Comparison of ENCODE assay signal across 18 cellular contexts in genomic region chr1:24373044-24373443, GRCh38. TPM values are rescaled to one million over a fixed set of nuclear protein-coding genes. Genes with fewer than 3 reads are reported as not detected.
DNase-seq lines count a peak whose midpoint lies in the region; ATAC-seq and TF ChIP-seq lines count a peak whose summit lies in the region.
"Had no signal": no experiment of that assay in that cellular context is flagged by ENCODE, and none has a peak within 500 bp of the region (broad histone marks: within the 10 kb centered on the region; RNA-seq: fewer than 3 reads in every experiment).

No MANE protein-coding gene starts in this region.

- H3K36me3 Mint-ChIP-seq in memory B cell: peaks cover 4% of the 10 kb centered on the region
- H3K36me3 Mint-ChIP-seq: brain had no signal

- TF ChIP-seq CTCF in GM10248 (IDR thresholded peaks at IDR 0.05; ENCODE audit: control extremely low read depth, extremely low read depth, low read depth, missing control alignments) (no peak), OCI-LY3 (IDR thresholded peaks at IDR 0.05; ENCODE audit: low read depth, low read length) (no peak), prostate gland (IDR thresholded peaks at IDR 0.05) (no peak), tibial nerve (IDR thresholded peaks at IDR 0.05) (no peak)

- no peaks in the 10 kb centered on the region for H4K20me1 ChIP-seq in OCI-LY3 (ENCODE audit: insufficient read depth, low read length)

- no peak for TF ChIP-seq POLR2A in prostate gland (IDR thresholded peaks at IDR 0.05)
- no peak for TF ChIP-seq POLR2A in tibial nerve (IDR thresholded peaks at IDR 0.05)

- H3K27ac ChIP-seq in OCI-LY3 (ENCODE audit: low read length): 0 out of 2 replicates have a peak overlapping the region, but pooled peaks have one; percentile 21
- H3K27ac ChIP-seq in prostate gland: no peak overlapping the region
- no peak overlapping the region for H3K27ac ChIP-seq in tibial nerve

- peak overlapping the region; percentile 46; the same call in 1 of the 2 replicates for H2AFZ ChIP-seq in OCI-LY3 (ENCODE audit: low read depth, low read length)
- H2AFZ ChIP-seq: PC-9 had no signal

- POLR2A ChIA-PET in GM10248 (lab: Yijun Ruan, JAX): no interaction called here

- intact Hi-C loops in prostate gland (cut with DNase I): no loop called here

- H3K9me3 ChIP-seq in OCI-LY3 (ENCODE audit: insufficient read depth, low read length): no peaks in the 10 kb centered on the region
- H3K9me3 ChIP-seq in prostate gland: no peaks in the 10 kb centered on the region
- no peaks in the 10 kb centered on the region for H3K9me3 ChIP-seq in tibial nerve

- DNase-seq in GM10248 (ENCODE audit: extremely low spot score) (peak; percentile 68), memory B cell (ENCODE audit: low spot score in 2 of 2) (peak; percentile 46 to 49), prostate gland (ENCODE audit: low spot score) (no peak), SKM-1 (lab: John Stamatoyannopoulos, UW; ENCODE audit: unreplicated experiment) (no peak), tibial nerve (ENCODE audit: low spot score in 2 of 2) (no peak)
- DNase-seq: activated naive CD4-positive, alpha-beta T cell; CD4-positive, alpha-beta T cell; GOT3; kidney; PC-9; stimulated activated CD4-positive, alpha-beta T cell treated with anti-CD3 and anti-CD28 coated beads, Interleukin-4, amount 100 ng/mL, for 24 hours; stimulated activated naive CD4-positive, alpha-beta T cell treated with Interleukin-2 at 50 U/mL for 16 hours; T-cell had no signal

- TF ChIP-seq EP300 in tibial nerve (IDR thresholded peaks at IDR 0.05): no peak

- H3K27ac Mint-ChIP-seq in memory B cell: peak overlapping the region; percentile 88
- H3K27ac Mint-ChIP-seq: brain; CD4-positive, alpha-beta T cell; T-cell had no signal

- H3K4me3 ChIP-seq in OCI-LY3 (ENCODE audit: low read length) (no peak overlapping the region), prostate gland (no peak overlapping the region), tibial nerve (no peak overlapping the region)
- H3K4me3 ChIP-seq: PC-9 had no signal

- no peak overlapping the region; the same call in 1 of the 2 replicates for H3K9ac ChIP-seq in OCI-LY3 (ENCODE audit: low read length)

- 67% methylated on average over 7 of the region's 7 CpGs for WGBS in prostate gland
- 86% methylated on average over 7 of the region's 7 CpGs for WGBS in tibial nerve, 2 donors

- no peaks in the 10 kb centered on the region for H3K27me3 ChIP-seq in OCI-LY3 (ENCODE audit: low read depth, low read length)
- no peaks in the 10 kb centered on the region for H3K27me3 ChIP-seq in prostate gland (replicated peaks; ENCODE audit: insufficient read depth)
- H3K27me3 ChIP-seq in tibial nerve: no peaks in the 10 kb centered on the region

- H3K4me1 Mint-ChIP-seq in memory B cell: peaks cover 16% of the 10 kb centered on the region
- H3K4me1 Mint-ChIP-seq: T-cell had no signal

- H3K4me1 ChIP-seq in OCI-LY3 (ENCODE audit: low read length): peaks cover 17% of the 10 kb centered on the region
- H3K4me1 ChIP-seq in prostate gland (replicated peaks): no peaks in the 10 kb centered on the region
- H3K4me1 ChIP-seq in tibial nerve: peaks cover 0 to 3% (median 0%) of the 10 kb centered on the region in 4 donors

- CTCF ChIA-PET in GM10248 (lab: Yijun Ruan, JAX): interaction anchor here (0.8 to 3.9 kb wide), 10 partner anchors 9 to 223 kb away, joined by 3 to 23 read pairs (median 6); partner anchors contain the start of gene NIPAL3

- ATAC-seq in GM18868 (IDR thresholded peaks at IDR 0.05; ENCODE audit: unreplicated experiment): peak; percentile 67
- peak; percentile 97 for ATAC-seq in memory B cell (ENCODE audit: low read depth)
- ATAC-seq in HG03039 (IDR thresholded peaks at IDR 0.05; ENCODE audit: unreplicated experiment): no peak

- H3K79me2 ChIP-seq in OCI-LY3 (ENCODE audit: low read length): no peaks in the 10 kb centered on the region

- H3K4me3 Mint-ChIP-seq in memory B cell: no peak overlapping the region
- H3K4me3 Mint-ChIP-seq: brain; CD4-positive, alpha-beta T cell; T-cell had no signal

- no peaks in the 10 kb centered on the region for H3K27me3 Mint-ChIP-seq in memory B cell
- H3K27me3 Mint-ChIP-seq: CD4-positive, alpha-beta T cell; T-cell had no signal

- H3K36me3 ChIP-seq in OCI-LY3 (replicated peaks; ENCODE audit: low read depth, low read length) (no peaks in the 10 kb centered on the region), prostate gland (no peaks in the 10 kb centered on the region), tibial nerve (peaks cover 0 to 40% (median 0%) of the 10 kb centered on the region in 3 donors)

- no peaks in the 10 kb centered on the region for H3K9me3 Mint-ChIP-seq in memory B cell
- H3K9me3 Mint-ChIP-seq: brain; CD4-positive, alpha-beta T cell; T-cell had no signal

- peak overlapping the region; percentile 46 for H3K4me2 ChIP-seq in OCI-LY3 (ENCODE audit: low read length)
- H3K4me2 ChIP-seq: PC-9 had no signal

RNA-seq across cellular contexts. Expression of gene STPG1, which starts 40.5 kb away (rescaled TPM):
- total RNA-seq in prostate gland (10 to 100 TPM in 1 of 2 donors, 1 to 10 TPM in 1; 9.8 to 10.8 TPM), tibial nerve (1 to 10 TPM; 1.5 to 5.7 (median 3.0) TPM)

RNA-seq across cellular contexts. Expression of gene NIPAL3, which starts 42.6 kb away (rescaled TPM):
- 100 to 1,000 TPM; 125 to 350 TPM for total RNA-seq in prostate gland
- total RNA-seq in tibial nerve: 10 to 100 TPM; 16.5 to 41.1 (median 30.1) TPM

RNA-seq across cellular contexts. Expression of gene GRHL3, which starts 53.9 kb away (rescaled TPM):
- 1 to 10 TPM; 8.1 to 8.4 TPM for total RNA-seq in prostate gland
- total RNA-seq in tibial nerve: not detected
- total RNA-seq: CD4-positive, alpha-beta T cell; frontal cortex; T-cell had no signal

Comparison
In these comparisons a context has a peak if more than half of its experiments do, and no peak if none do; other contexts are left out.
1. DNase-seq: peak in GM10248 (single experiment) and memory B cell (2 of 2); none in prostate gland (single experiment), SKM-1 (single experiment) and tibial nerve (0 of 2).
2. RNA of gene GRHL3, which starts 53.9 kb away (total RNA-seq): 8.1 to 8.4 TPM in prostate gland; not detected in tibial nerve; every median in the first group is over 4 times any median in the second.